Comparison of ENCODE assay signal across 12 cellular contexts in genomic region chr1:228274452-228275153, GRCh38.
DNase-seq lines count a peak whose midpoint lies in the region; ATAC-seq and TF ChIP-seq lines count a peak whose summit lies in the region.
"Had no signal": no experiment of that assay in that cellular context is flagged by ENCODE, and none has a peak within 500 bp of the region (broad histone marks: within the 10 kb centered on the region; RNA-seq: fewer than 3 reads in every experiment).

No MANE protein-coding gene starts in this region.

- no peak for TF ChIP-seq CTCF in upper lobe of right lung (IDR thresholded peaks at IDR 0.05)

- H3K27me3 ChIP-seq in mucosa of rectum (ENCODE audit: control insufficient read depth in 2 of 2, insufficient read depth in 2 of 2, low read length in 2 of 2) (no peaks in the 10 kb centered on the region), upper lobe of right lung (no peaks in the 10 kb centered on the region)

- H3K4me3 Mint-ChIP-seq in activated naive CD8-positive, alpha-beta T cell treated with anti-CD3 and anti-CD28 coated beads for 36 hours, result peak overlapping the region; percentile 74

- DNase-seq in left cardiac atrium (peak; percentile 18), left ventricle myocardium superior (no peak), upper lobe of right lung (peak; percentile 47), A172 (ENCODE audit: low spot score) (no peak)
- DNase-seq in activated naive CD8-positive, alpha-beta T cell treated with anti-CD3 and anti-CD28 coated beads for 36 hours, result no peak
- DNase-seq in central memory CD4-positive, alpha-beta T cell, result no peak
- DNase-seq: Calu3, cortex of kidney, NCI-H1092 treated with DMSO at 0.1 percent for 48 hours had no signal

- peaks cover 0 to 5% of the 10 kb centered on the region in 2 donors for H3K4me1 ChIP-seq in mucosa of rectum (ENCODE audit: control insufficient read depth in 2 of 2, insufficient read depth in 2 of 2, low read length in 2 of 2)
- H3K4me1 ChIP-seq in upper lobe of right lung, result peaks cover 4% of the 10 kb centered on the region

- no peak overlapping the region for H3K27ac Mint-ChIP-seq in activated naive CD8-positive, alpha-beta T cell treated with anti-CD3 and anti-CD28 coated beads for 36 hours

- H3K9me3 ChIP-seq in mucosa of rectum (ENCODE audit: control insufficient read depth in 2 of 2, low read length in 2 of 2) (no peaks in the 10 kb centered on the region), upper lobe of right lung (no peaks in the 10 kb centered on the region)
- H3K9me3 ChIP-seq: neutrophil had no signal

- H3K36me3 Mint-ChIP-seq in activated naive CD8-positive, alpha-beta T cell treated with anti-CD3 and anti-CD28 coated beads for 36 hours, result no peaks in the 10 kb centered on the region

- H3K27ac ChIP-seq in mucosa of rectum (ENCODE audit: low read depth in 2 of 2, low read length in 2 of 2) (no peak overlapping the region), upper lobe of right lung (no peak overlapping the region)
- H3K27ac ChIP-seq: neutrophil had no signal

- H3K9me3 Mint-ChIP-seq in activated naive CD8-positive, alpha-beta T cell treated with anti-CD3 and anti-CD28 coated beads for 36 hours, result no peaks in the 10 kb centered on the region

- H3K36me3 ChIP-seq in mucosa of rectum (ENCODE audit: control insufficient read depth in 2 of 2, insufficient read depth in 2 of 2, low read length in 2 of 2) (peaks cover 0 to 2% of the 10 kb centered on the region in 2 donors), upper lobe of right lung (no peaks in the 10 kb centered on the region)
- H3K36me3 ChIP-seq: neutrophil had no signal

- ATAC-seq in left cardiac atrium, result no peak
- ATAC-seq in left ventricle myocardium superior, result no peak
- ATAC-seq in upper lobe of right lung, result no peak
- no peak for ATAC-seq in GM21723 (IDR thresholded peaks at IDR 0.05; ENCODE audit: unreplicated experiment)

- H3K9ac ChIP-seq in mucosa of rectum (ENCODE audit: low read depth in 1 of 2, low read length in 2 of 2), result no peak overlapping the region

- intact Hi-C loops in left cardiac atrium (cut with DNase I) (no loop called here), left ventricle myocardium superior (cut with micrococcal nuclease) (no loop called here), upper lobe of right lung (cut with DNase I) (no loop called here)

- peaks cover 6% of the 10 kb centered on the region for H3K4me1 Mint-ChIP-seq in activated naive CD8-positive, alpha-beta T cell treated with anti-CD3 and anti-CD28 coated beads for 36 hours

- H3K27me3 Mint-ChIP-seq in activated naive CD8-positive, alpha-beta T cell treated with anti-CD3 and anti-CD28 coated beads for 36 hours, result no peaks in the 10 kb centered on the region

- H3K4me3 ChIP-seq in mucosa of rectum (ENCODE audit: low read length in 2 of 2), result peak overlapping the region; percentile 70 to 74
- peak overlapping the region; percentile 72 for H3K4me3 ChIP-seq in upper lobe of right lung

Comparison
In these comparisons a context has a peak if more than half of its experiments do, and no peak if none do; other contexts are left out.
1. DNase-seq: peak in left cardiac atrium (single experiment) and upper lobe of right lung (single experiment); none in left ventricle myocardium superior (single experiment), activated naive CD8-positive, alpha-beta T cell treated with anti-CD3 and anti-CD28 coated beads for 36 hours (single experiment), central memory CD4-positive, alpha-beta T cell (single experiment) and A172 (single experiment).